Comparison of ENCODE assay signal across 8 cellular contexts in genomic region chr2:113603467-113604084, GRCh38. TPM values are rescaled to one million over a fixed set of nuclear protein-coding genes. Genes with fewer than 3 reads are reported as not detected.
DNase-seq lines count a peak whose midpoint lies in the region; ATAC-seq and TF ChIP-seq lines count a peak whose summit lies in the region.
"Not testable (repeated sequence)": the region's sequence is repeated elsewhere in the genome, so short reads cannot be mapped to it uniquely, and the experiment has no call there.

No MANE protein-coding gene starts in this region.

- ATAC-seq in GM21360 (IDR thresholded peaks at IDR 0.05; ENCODE audit: unreplicated experiment) (peak; percentile 51), HG03521 (IDR thresholded peaks at IDR 0.05; ENCODE audit: unreplicated experiment) (peak; percentile 61)

- H3K27me3 Mint-ChIP-seq in glutamatergic neuron (ENCODE audit: unreplicated experiment); nephron (ENCODE audit: low read depth): not testable (repeated sequence)

- H3K4me1 Mint-ChIP-seq in glutamatergic neuron (ENCODE audit: low read depth, unreplicated experiment) = not testable (repeated sequence)
- peaks cover 13% of the 10 kb centered on the region for H3K4me1 Mint-ChIP-seq in nephron

- H3K9me3 Mint-ChIP-seq in glutamatergic neuron (ENCODE audit: unreplicated experiment); nephron: not testable (repeated sequence)

- H3K4me3 ChIP-seq in astrocyte of the cerebellum (ENCODE audit: low read depth, low read length) = peak overlapping the region; percentile 60

- H3K4me3 Mint-ChIP-seq in glutamatergic neuron (ENCODE audit: unreplicated experiment) (peak overlapping the region; percentile 75), nephron (peak overlapping the region; percentile 95 to 98 (median 97))

- not testable (repeated sequence) for H3K36me3 Mint-ChIP-seq in glutamatergic neuron (ENCODE audit: unreplicated experiment); nephron (ENCODE audit: low read depth)

- H3K27ac Mint-ChIP-seq in glutamatergic neuron (ENCODE audit: unreplicated experiment) = not testable (repeated sequence)
- peak overlapping the region; percentile 98 for H3K27ac Mint-ChIP-seq in nephron

- in situ Hi-C loops in astrocyte of the cerebellum (cut with HindIII; ENCODE audit: low sequenced_read_pairs) = not testable (repeated sequence)

- TF ChIP-seq CTCF in astrocyte of the cerebellum (IDR thresholded peaks at IDR 0.05; ENCODE audit: low read depth, low read length, missing control alignments); glutamatergic neuron (IDR thresholded peaks at IDR 0.05; ENCODE audit: partially characterized antibody, unreplicated experiment); nephron (IDR thresholded peaks at IDR 0.05; ENCODE audit: unreplicated experiment in 3 of 3): not testable (repeated sequence)

- DNase-seq in CMK (ENCODE audit: low read depth) = peak; percentile 46
- peak; percentile 78 for DNase-seq in T-helper 9 cell
- peak; percentile 75 for DNase-seq in astrocyte of the cerebellum (ENCODE audit: low read depth)
- peak; percentile 68 for DNase-seq in glutamatergic neuron
- peak; percentile 61 to 81 for DNase-seq in stimulated activated CD8-positive, alpha-beta memory T cell treated with anti-CD3 and anti-CD28 coated beads, Interleukin-2, amount 100 ng/mL, for 1 hour (ENCODE audit: low read depth in 2 of 2)

RNA-seq across cellular contexts. Expression of gene RABL2A, which starts 23.5 kb away (rescaled TPM):
- total RNA-seq in glutamatergic neuron (ENCODE audit: unreplicated experiment) = 17.0 TPM

Comparison
In these comparisons a context has a peak if more than half of its experiments do, and no peak if none do; other contexts are left out.
1. Peak in every context shown above with its lines: DNase-seq, ATAC-seq and H3K4me3 ChIP-seq.